ENCODE assay signal across 20 cellular contexts in the genomic region with DNA sequence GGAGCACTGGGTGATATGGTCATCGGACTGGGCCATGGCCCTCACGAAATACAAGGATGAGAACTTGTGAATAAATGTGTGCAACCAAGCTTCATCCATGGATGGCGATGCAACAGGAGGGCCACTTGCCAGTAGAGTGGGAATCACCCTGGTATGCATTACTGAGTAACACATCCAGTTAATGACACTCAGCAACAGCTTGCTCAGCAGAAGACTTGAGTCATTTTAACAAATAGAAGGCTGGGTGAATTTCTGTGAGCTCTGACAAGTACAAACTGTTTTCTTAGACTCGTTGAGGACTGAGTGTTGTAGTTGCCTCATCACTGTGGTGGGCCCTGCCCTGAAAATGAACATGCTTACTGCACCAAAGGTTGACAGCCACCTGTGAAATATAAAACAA.
DNase-seq lines count a peak whose midpoint lies in the region; ATAC-seq and TF ChIP-seq lines count a peak whose summit lies in the region.
"Had no signal": no experiment of that assay in that cellular context is flagged by ENCODE, and none has a peak within 500 bp of the region (broad histone marks: within the 10 kb centered on the region; RNA-seq: fewer than 3 reads in every experiment).

No MANE protein-coding gene starts in this region.

- POLR2A ChIA-PET in BJ (lab: Charles Lee), result no interaction called here

- peak; percentile 55 for ATAC-seq in lung (ENCODE audit: insufficient read depth, low FRiP score)
- no peak for ATAC-seq in GM18909 (IDR thresholded peaks at IDR 0.05; ENCODE audit: poor library complexity, unreplicated experiment)
- ATAC-seq: stimulated activated naive CD8-positive, alpha-beta T cell treated with anti-CD3 and anti-CD28 coated beads, Interleukin-15, Interleukin-2, amounts not matched to agents 100 U/mL and 50 U/mL, for 24 hours; WTC11 had no signal

- CTCF ChIA-PET in BJ (lab: Yijun Ruan, JAX), result interaction anchor here (1.1 to 1.5 kb wide), 2 partner anchors 12 to 19 kb away, joined by 3 to 4 read pairs; no protein-coding TSS in a partner anchor

- H3K36me3 ChIP-seq in BJ (ENCODE audit: control insufficient read depth, insufficient read depth, low read length) (no peaks in the 10 kb centered on the region), lung (ENCODE audit: control insufficient read depth in 2 of 2, insufficient read depth in 2 of 2, low read length in 2 of 2) (no peaks in the 10 kb centered on the region)
- H3K36me3 ChIP-seq: right atrium auricular region had no signal

- H3K27me3 ChIP-seq in BJ (ENCODE audit: control insufficient read depth, insufficient read depth, low read length), result no peaks in the 10 kb centered on the region
- H3K27me3 ChIP-seq in lung (ENCODE audit: control insufficient read depth, insufficient read depth), result no peaks in the 10 kb centered on the region
- H3K27me3 ChIP-seq: right atrium auricular region had no signal

- H3K4me3 ChIP-seq in BJ (ENCODE audit: low read depth, low read length) (no peak overlapping the region), epithelial cell of esophagus (ENCODE audit: low read length) (no peak overlapping the region), lung (no peak overlapping the region)
- H3K4me3 ChIP-seq: right atrium auricular region had no signal

- no peaks in the 10 kb centered on the region for H3K4me1 ChIP-seq in lung (ENCODE audit: control insufficient read depth in 2 of 2, insufficient read depth in 2 of 2, low read length in 2 of 2)
- H3K4me1 ChIP-seq: right atrium auricular region had no signal

- peak; percentile 59 for DNase-seq in BJ (ENCODE audit: low read depth)
- peak; percentile 40 for DNase-seq in LHCN-M2 (ENCODE audit: low read depth)
- DNase-seq in epithelial cell of esophagus (ENCODE audit: low read depth), result peak; percentile 96
- DNase-seq in lung (ENCODE audit: low spot score), result no peak
- DNase-seq in activated T-cell treated with anti-CD3 and anti-CD28 coated beads, Interleukin-2, amount 50 U/mL, for 1 hour, result no peak
- DNase-seq in activated effector memory CD4-positive, alpha-beta T cell treated with anti-CD3 and anti-CD28 coated beads, Interleukin-2, amount 50 U/mL, for 16 hours, result no peak
- DNase-seq in NK-92 (lab: John Stamatoyannopoulos, UW; ENCODE audit: unreplicated experiment), result no peak
- DNase-seq: CD8-positive, alpha-beta memory T cell; dermis blood vessel endothelial cell; KG1; kidney; naive B cell; NCI-H1694; NCI-H774; SK-N-SH; stimulated activated CD4-positive, alpha-beta T cell treated with anti-CD3 and anti-CD28 coated beads, Interleukin-4, amount 100 ng/mL, for 4 hours; stimulated activated naive CD8-positive, alpha-beta T cell treated with anti-CD3 and anti-CD28 coated beads, Interleukin-15, Interleukin-2, amounts not matched to agents 100 U/mL and 50 U/mL, for 24 hours had no signal

- no peak overlapping the region for H3K27ac ChIP-seq in lung (ENCODE audit: low read depth in 1 of 2, low read length in 1 of 2)
- H3K27ac ChIP-seq: right atrium auricular region had no signal

- WGBS in lung, 2 donors, result 78 to 81% methylated on average over 4 of the region's 4 CpGs

- TF ChIP-seq CTCF in BJ (IDR thresholded peaks at IDR 0.05; ENCODE audit: insufficient read depth, low read depth, low read length), result no peak
- TF ChIP-seq CTCF in epithelial cell of esophagus (IDR thresholded peaks at IDR 0.05; ENCODE audit: insufficient read depth, low read depth, low read length, missing control alignments), result no peak
- no peak for TF ChIP-seq CTCF in lung (IDR thresholded peaks at IDR 0.05; ENCODE audit: control extremely low read depth, extremely low read depth)

- H3K9me3 ChIP-seq in lung (ENCODE audit: control insufficient read depth in 2 of 2, insufficient read depth in 1 of 2, low read length in 1 of 2), result no peaks in the 10 kb centered on the region
- H3K9me3 ChIP-seq: right atrium auricular region, SK-N-SH had no signal

Comparison
In these comparisons a context has a peak if more than half of its experiments do, and no peak if none do; other contexts are left out.
1. DNase-seq: peak in BJ (single experiment), LHCN-M2 (single experiment) and epithelial cell of esophagus (single experiment); none in lung (single experiment), activated T-cell treated with anti-CD3 and anti-CD28 coated beads, Interleukin-2, amount 50 U/mL, for 1 hour (single experiment), activated effector memory CD4-positive, alpha-beta T cell treated with anti-CD3 and anti-CD28 coated beads, Interleukin-2, amount 50 U/mL, for 16 hours (single experiment) and NK-92 (single experiment).